1 cellular context compared by ENCODE assay signal in genomic region chr14:23174785-23175184, GRCh38.
TF ChIP-seq lines count a peak whose summit lies in the region.

No MANE protein-coding gene starts in this region.

TF ChIP-seq in HEK293, 187 proteins besides CTCF, POLR2A, EP300 and RAD21 (continued from another document):
- TF ChIP-seq, protein P1, sequence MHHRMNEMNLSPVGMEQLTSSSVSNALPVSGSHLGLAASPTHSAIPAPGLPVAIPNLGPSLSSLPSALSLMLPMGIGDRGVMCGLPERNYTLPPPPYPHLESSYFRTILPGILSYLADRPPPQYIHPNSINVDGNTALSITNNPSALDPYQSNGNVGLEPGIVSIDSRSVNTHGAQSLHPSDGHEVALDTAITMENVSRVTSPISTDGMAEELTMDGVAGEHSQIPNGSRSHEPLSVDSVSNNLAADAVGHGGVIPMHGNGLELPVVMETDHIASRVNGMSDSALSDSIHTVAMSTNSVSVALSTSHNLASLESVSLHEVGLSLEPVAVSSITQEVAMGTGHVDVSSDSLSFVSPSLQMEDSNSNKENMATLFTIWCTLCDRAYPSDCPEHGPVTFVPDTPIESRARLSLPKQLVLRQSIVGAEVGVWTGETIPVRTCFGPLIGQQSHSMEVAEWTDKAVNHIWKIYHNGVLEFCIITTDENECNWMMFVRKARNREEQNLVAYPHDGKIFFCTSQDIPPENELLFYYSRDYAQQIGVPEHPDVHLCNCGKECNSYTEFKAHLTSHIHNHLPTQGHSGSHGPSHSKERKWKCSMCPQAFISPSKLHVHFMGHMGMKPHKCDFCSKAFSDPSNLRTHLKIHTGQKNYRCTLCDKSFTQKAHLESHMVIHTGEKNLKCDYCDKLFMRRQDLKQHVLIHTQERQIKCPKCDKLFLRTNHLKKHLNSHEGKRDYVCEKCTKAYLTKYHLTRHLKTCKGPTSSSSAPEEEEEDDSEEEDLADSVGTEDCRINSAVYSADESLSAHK (tag by site-specific recombination; IDR thresholded peaks at IDR 0.05): 0 out of 2 replicates have a peak, but pooled peaks have one; percentile 27
